8 cellular contexts compared by ENCODE assay signal in the genomic region with DNA sequence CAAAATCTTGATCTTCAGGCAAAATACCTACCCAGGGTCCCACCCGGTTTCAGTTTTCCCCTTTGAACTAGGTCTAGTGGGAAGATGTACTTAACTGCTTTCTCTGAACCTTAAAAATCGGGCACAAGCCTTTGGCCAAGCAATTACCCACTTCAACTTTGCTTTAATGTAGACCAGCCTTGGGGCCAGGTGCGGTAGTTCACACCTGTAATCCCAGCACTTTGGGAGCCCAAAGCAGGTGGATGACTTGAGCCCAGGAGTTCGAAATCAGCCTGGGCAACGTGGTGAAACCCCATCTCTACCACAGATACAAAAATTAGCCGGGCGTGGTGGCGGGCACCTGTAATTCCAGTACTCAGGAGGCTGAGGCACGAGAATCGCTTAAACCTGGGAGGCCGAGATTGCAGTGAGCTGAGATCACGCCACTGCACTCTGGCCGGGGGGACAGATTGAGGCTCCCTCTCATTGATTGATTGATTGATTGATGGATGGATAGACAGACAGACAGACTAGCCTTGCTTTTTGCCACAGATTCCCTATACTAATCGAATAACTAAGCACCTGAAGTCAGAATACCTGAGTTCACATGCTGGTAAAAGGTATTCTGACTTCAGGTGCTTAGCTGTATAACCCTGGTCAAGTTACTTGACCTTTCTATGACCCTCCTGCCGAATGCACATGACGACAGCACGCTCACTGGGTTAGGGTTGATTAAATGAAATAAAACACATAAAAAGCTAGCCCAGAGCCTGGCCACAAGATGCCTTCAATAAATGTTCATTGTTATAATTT. TPM values are rescaled to one million over a fixed set of nuclear protein-coding genes. Genes with fewer than 3 reads are reported as not detected.
DNase-seq lines count a peak whose midpoint lies in the region; ATAC-seq, FAIRE-seq and TF ChIP-seq lines count a peak whose summit lies in the region.

No MANE protein-coding gene starts in this region.

- H3K4me1 ChIP-seq in astrocyte (ENCODE audit: insufficient read depth, low read length) (peaks cover 19% of the 10 kb centered on the region), right lobe of liver (peaks cover 0 to 43% (median 16%) of the 10 kb centered on the region in 4 donors), thyroid gland (peaks cover 21 to 45% of the 10 kb centered on the region in 2 donors)

- H4K20me1 ChIP-seq in astrocyte (ENCODE audit: insufficient read depth, low read length): peaks cover 50% of the 10 kb centered on the region

- no peaks in the 10 kb centered on the region for H3K9me3 Mint-ChIP-seq in activated T-cell treated with anti-CD3 and anti-CD28 coated beads, Interleukin-2, amount 50 U/mL, for 24 hours
- no peaks in the 10 kb centered on the region for H3K9me3 Mint-ChIP-seq in astrocyte (ENCODE audit: unreplicated experiment)

- H3K79me2 ChIP-seq in astrocyte (ENCODE audit: insufficient read depth, low read length): peaks cover 62% of the 10 kb centered on the region

- H3K36me3 ChIP-seq in astrocyte (ENCODE audit: insufficient read depth, low read length) (no peaks in the 10 kb centered on the region), right lobe of liver (no peaks in the 10 kb centered on the region), thyroid gland (no peaks in the 10 kb centered on the region)

- H3K27me3 ChIP-seq in astrocyte (ENCODE audit: insufficient read depth, low read length) (no peaks in the 10 kb centered on the region), right lobe of liver (no peaks in the 10 kb centered on the region), thyroid gland (no peaks in the 10 kb centered on the region)

- intact Hi-C loops in right lobe of liver (cut with DNase I): no loop called here
- intact Hi-C loops in thyroid gland (cut with DNase I): no loop called here

- peak overlapping the region; percentile 97 for H3K9ac ChIP-seq in astrocyte (ENCODE audit: low read length)

- H3K4me3 Mint-ChIP-seq in activated T-cell treated with anti-CD3 and anti-CD28 coated beads, Interleukin-2, amount 50 U/mL, for 24 hours: peak overlapping the region; percentile 90
- H3K4me3 Mint-ChIP-seq in astrocyte (ENCODE audit: unreplicated experiment): peak overlapping the region; percentile 97

- H2AFZ ChIP-seq in astrocyte (ENCODE audit: low read depth, low read length): no peak overlapping the region

- peaks cover 21% of the 10 kb centered on the region for H3K36me3 Mint-ChIP-seq in activated T-cell treated with anti-CD3 and anti-CD28 coated beads, Interleukin-2, amount 50 U/mL, for 24 hours (ENCODE audit: low read depth)
- no peaks in the 10 kb centered on the region for H3K36me3 Mint-ChIP-seq in astrocyte (ENCODE audit: low read depth, unreplicated experiment)

- H3K27me3 Mint-ChIP-seq in activated T-cell treated with anti-CD3 and anti-CD28 coated beads, Interleukin-2, amount 50 U/mL, for 24 hours: no peaks in the 10 kb centered on the region
- H3K27me3 Mint-ChIP-seq in astrocyte (ENCODE audit: low read depth, unreplicated experiment): no peaks in the 10 kb centered on the region

- TF ChIP-seq POLR2A in right lobe of liver (IDR thresholded peaks at IDR 0.05) (no peak), thyroid gland (IDR thresholded peaks at IDR 0.05) (no peak)

- H3K9me3 ChIP-seq in astrocyte (ENCODE audit: insufficient read depth, low read depth, low read length) (no peaks in the 10 kb centered on the region), right lobe of liver (no peaks in the 10 kb centered on the region), thyroid gland (no peaks in the 10 kb centered on the region)

- FAIRE-seq in astrocyte (lab: Jason Lieb, UNC): no peak

- H3K27ac ChIP-seq in astrocyte (ENCODE audit: low read depth, low read length) (peak overlapping the region; percentile 95), right lobe of liver (peak overlapping the region; percentile 87 to 98 (median 98)), thyroid gland (peak overlapping the region; percentile 99)

- peak overlapping the region; percentile 97 for H3K4me2 ChIP-seq in astrocyte (ENCODE audit: low read length)

- no peak for DNase-seq in activated T-cell treated with anti-CD3 and anti-CD28 coated beads, Interleukin-2, amount 50 U/mL, for 24 hours
- DNase-seq in activated T-cell treated with anti-CD3 and anti-CD28 coated beads for 4 hours (no peak), astrocyte (ENCODE audit: low read depth) (no peak), right lobe of liver (no peak), thyroid gland (no peak), NCI-H748 treated with DMSO at 0.1 percent for 48 hours (lab: John Stamatoyannopoulos, UW) (no peak), putamen (ENCODE audit: low spot score) (no peak)

- TF ChIP-seq CTCF in astrocyte (IDR thresholded peaks at IDR 0.05; ENCODE audit: insufficient read depth, low read depth, low read length): no peak
- TF ChIP-seq CTCF in right lobe of liver (IDR thresholded peaks at IDR 0.05): no peak
- no peak for TF ChIP-seq CTCF in thyroid gland (IDR thresholded peaks at IDR 0.05)

- peak overlapping the region; percentile 92 for H3K4me3 ChIP-seq in astrocyte (ENCODE audit: insufficient read depth, low read depth, low read length)
- peak overlapping the region; percentile 88 to 92 (median 89) for H3K4me3 ChIP-seq in right lobe of liver
- peak overlapping the region in 2 of 3 donors; percentile 95 for H3K4me3 ChIP-seq in thyroid gland (replicated peaks in 1 of 3)

- peak overlapping the region; percentile 95 for H3K27ac Mint-ChIP-seq in activated T-cell treated with anti-CD3 and anti-CD28 coated beads, Interleukin-2, amount 50 U/mL, for 24 hours
- peak overlapping the region; percentile 95 for H3K27ac Mint-ChIP-seq in astrocyte (ENCODE audit: unreplicated experiment)

- peaks cover 52% of the 10 kb centered on the region for H3K4me1 Mint-ChIP-seq in activated T-cell treated with anti-CD3 and anti-CD28 coated beads, Interleukin-2, amount 50 U/mL, for 24 hours (ENCODE audit: low read depth)
- H3K4me1 Mint-ChIP-seq in astrocyte (ENCODE audit: low read depth, unreplicated experiment): peaks cover 16% of the 10 kb centered on the region

- ATAC-seq in right lobe of liver: no peak
- ATAC-seq in HG02678 (IDR thresholded peaks at IDR 0.05; ENCODE audit: unreplicated experiment): no peak

- 52% methylated on average over 15 of the region's 17 CpGs for WGBS in right lobe of liver (ENCODE audit: insufficient coverage, low coverage, low lambda C conversion rate, missing lambda C conversion rate)
- WGBS in thyroid gland, 2 donors: 68 to 69% methylated on average over 17 of the region's 17 CpGs

RNA-seq across cellular contexts. Expression of a gene that starts 1.8 kb away (rescaled TPM):
- total RNA-seq in astrocyte (59.4 and 70.0 TPM in 2 replicates), right lobe of liver (10 to 100 TPM; 35.4 to 63.4 (median 43.1) TPM), thyroid gland (100 to 1,000 TPM; 118 to 189 (median 143) TPM)
